Comparison of ENCODE assay signal across 1 cellular context in the genomic region with DNA sequence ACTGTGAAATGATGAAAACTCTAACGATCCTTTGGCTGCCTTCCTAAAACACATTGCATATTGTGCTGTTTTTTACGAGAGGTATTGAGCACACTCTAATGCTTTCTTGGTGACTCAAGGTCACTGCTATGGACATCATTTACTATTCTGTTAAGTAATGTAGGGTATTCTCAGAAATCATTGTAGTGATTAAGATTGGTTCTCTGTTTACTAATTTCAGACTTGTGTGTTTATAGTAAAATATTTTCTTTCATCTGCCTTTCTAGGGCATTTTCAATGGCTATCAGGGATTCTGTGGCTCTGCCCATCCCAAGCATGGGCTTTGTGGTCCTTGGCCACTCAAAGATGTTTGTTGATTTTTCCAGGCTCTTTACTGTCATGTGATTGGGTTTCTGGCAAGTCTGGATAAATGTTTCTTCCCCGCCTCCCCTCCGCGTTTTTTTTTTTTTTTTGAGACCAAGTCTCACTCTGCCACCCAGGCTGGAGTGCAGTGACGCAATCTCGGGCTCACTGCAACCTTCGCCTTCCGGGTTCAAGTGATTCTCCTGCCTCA.
TF ChIP-seq lines count a peak whose summit lies in the region.

No MANE protein-coding gene starts in this region.

TF ChIP-seq in K562, 482 proteins besides CTCF, POLR2A, EP300 and RAD21 (continued from another document):
- TF ChIP-seq, protein P1, sequence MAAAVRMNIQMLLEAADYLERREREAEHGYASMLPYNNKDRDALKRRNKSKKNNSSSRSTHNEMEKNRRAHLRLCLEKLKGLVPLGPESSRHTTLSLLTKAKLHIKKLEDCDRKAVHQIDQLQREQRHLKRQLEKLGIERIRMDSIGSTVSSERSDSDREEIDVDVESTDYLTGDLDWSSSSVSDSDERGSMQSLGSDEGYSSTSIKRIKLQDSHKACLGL (CRISPR knock-in tag; IDR thresholded peaks at IDR 0.05; ENCODE audit: borderline replicate concordance, poor library complexity, severe bottlenecking), result no peak
- TF ChIP-seq ELF1 (tag; IDR thresholded peaks at IDR 0.05) (no peak), ZNF76 (CRISPR knock-in tag; IDR thresholded peaks at IDR 0.05; ENCODE audit: borderline replicate concordance) (no peak), ELK1 (CRISPR knock-in tag; IDR thresholded peaks at IDR 0.05) (no peak)
